ENCODE assay signal across 1 cellular context in the genomic region with DNA sequence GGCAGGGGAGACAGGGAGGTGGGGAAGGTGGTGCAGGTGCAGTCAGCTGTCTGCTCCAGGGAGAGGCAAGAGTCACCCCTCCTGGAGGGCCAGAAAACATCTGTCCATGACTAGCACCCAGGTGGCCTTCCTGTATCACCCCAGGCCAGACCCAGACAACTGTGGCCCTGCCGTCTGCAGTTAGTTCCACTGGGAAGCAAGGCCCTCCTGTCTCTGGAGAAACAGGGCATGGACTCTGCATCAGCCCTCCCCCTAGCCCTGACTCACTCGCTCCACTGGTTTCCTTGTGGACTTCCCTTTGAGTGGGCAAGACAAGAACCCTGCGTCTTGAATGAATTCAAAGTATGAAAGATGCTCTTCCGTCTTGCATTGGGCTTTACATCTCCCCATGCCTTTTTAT.
TF ChIP-seq lines count a peak whose summit lies in the region.

No MANE protein-coding gene starts in this region.

TF ChIP-seq in SK-N-SH, 30 proteins besides CTCF, POLR2A, EP300 and RAD21 (continued from another document):
- TF ChIP-seq NFIC (IDR thresholded peaks at IDR 0.05; ENCODE audit: borderline replicate concordance), result no peak
- no peak for TF ChIP-seq NRF1 (IDR thresholded peaks at IDR 0.05; ENCODE audit: low read depth, low read length)
- no peak for TF ChIP-seq TEAD4 (IDR thresholded peaks at IDR 0.05; ENCODE audit: borderline replicate concordance, insufficient read depth)
- TF ChIP-seq, protein P1, sequence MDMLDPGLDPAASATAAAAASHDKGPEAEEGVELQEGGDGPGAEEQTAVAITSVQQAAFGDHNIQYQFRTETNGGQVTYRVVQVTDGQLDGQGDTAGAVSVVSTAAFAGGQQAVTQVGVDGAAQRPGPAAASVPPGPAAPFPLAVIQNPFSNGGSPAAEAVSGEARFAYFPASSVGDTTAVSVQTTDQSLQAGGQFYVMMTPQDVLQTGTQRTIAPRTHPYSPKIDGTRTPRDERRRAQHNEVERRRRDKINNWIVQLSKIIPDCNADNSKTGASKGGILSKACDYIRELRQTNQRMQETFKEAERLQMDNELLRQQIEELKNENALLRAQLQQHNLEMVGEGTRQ (IDR thresholded peaks at IDR 0.05; ENCODE audit: borderline replicate concordance, low read depth, low read length), result no peak
- TF ChIP-seq, protein P2, sequence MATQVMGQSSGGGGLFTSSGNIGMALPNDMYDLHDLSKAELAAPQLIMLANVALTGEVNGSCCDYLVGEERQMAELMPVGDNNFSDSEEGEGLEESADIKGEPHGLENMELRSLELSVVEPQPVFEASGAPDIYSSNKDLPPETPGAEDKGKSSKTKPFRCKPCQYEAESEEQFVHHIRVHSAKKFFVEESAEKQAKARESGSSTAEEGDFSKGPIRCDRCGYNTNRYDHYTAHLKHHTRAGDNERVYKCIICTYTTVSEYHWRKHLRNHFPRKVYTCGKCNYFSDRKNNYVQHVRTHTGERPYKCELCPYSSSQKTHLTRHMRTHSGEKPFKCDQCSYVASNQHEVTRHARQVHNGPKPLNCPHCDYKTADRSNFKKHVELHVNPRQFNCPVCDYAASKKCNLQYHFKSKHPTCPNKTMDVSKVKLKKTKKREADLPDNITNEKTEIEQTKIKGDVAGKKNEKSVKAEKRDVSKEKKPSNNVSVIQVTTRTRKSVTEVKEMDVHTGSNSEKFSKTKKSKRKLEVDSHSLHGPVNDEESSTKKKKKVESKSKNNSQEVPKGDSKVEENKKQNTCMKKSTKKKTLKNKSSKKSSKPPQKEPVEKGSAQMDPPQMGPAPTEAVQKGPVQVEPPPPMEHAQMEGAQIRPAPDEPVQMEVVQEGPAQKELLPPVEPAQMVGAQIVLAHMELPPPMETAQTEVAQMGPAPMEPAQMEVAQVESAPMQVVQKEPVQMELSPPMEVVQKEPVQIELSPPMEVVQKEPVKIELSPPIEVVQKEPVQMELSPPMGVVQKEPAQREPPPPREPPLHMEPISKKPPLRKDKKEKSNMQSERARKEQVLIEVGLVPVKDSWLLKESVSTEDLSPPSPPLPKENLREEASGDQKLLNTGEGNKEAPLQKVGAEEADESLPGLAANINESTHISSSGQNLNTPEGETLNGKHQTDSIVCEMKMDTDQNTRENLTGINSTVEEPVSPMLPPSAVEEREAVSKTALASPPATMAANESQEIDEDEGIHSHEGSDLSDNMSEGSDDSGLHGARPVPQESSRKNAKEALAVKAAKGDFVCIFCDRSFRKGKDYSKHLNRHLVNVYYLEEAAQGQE (IDR thresholded peaks at IDR 0.05; ENCODE audit: low read depth, low read length), result no peak
- no peak for TF ChIP-seq RCOR1 (IDR thresholded peaks at IDR 0.05; ENCODE audit: low read length)
